In the genomic region with DNA sequence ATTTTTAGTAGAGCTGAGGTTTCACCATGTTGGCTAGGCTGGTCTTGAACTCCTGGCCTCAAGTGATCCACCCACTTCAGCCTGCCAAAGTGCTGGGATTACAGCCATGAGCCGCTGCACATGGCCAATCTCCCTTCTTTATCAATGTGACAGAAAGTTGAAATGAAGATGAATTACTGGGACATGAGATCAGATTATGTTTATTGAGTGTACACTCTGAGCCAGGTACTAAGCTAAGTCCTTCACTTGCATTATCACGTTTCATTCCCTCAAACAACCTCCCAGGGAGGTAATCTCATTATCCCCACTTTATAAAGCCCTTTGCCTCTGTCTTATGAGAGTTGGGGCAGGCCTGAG, we compare ENCODE assay signal across 16 cellular contexts. TPM values are rescaled to one million over a fixed set of nuclear protein-coding genes. Genes with fewer than 3 reads are reported as not detected.
DNase-seq lines count a peak whose midpoint lies in the region; ATAC-seq and TF ChIP-seq lines count a peak whose summit lies in the region.
"Had no signal": no experiment of that assay in that cellular context is flagged by ENCODE, and none has a peak within 500 bp of the region (broad histone marks: within the 10 kb centered on the region; RNA-seq: fewer than 3 reads in every experiment).

No MANE protein-coding gene starts in this region.

- peak overlapping the region; percentile 50 to 90 (median 84) for H3K27ac Mint-ChIP-seq in CD14-positive monocyte
- peak overlapping the region; percentile 84 for H3K27ac Mint-ChIP-seq in endothelial cell (ENCODE audit: unreplicated experiment)

- no peaks in the 10 kb centered on the region for H3K36me3 ChIP-seq in Peyer's patch
- H3K36me3 ChIP-seq in prostate gland = no peaks in the 10 kb centered on the region
- H3K36me3 ChIP-seq: adrenal gland, right atrium auricular region, suprapubic skin had no signal

- no peaks in the 10 kb centered on the region for H3K36me3 Mint-ChIP-seq in CD14-positive monocyte
- no peaks in the 10 kb centered on the region for H3K36me3 Mint-ChIP-seq in endothelial cell (ENCODE audit: low read depth, unreplicated experiment)

- H3K9me3 Mint-ChIP-seq in CD14-positive monocyte = no peaks in the 10 kb centered on the region
- H3K9me3 Mint-ChIP-seq in endothelial cell (ENCODE audit: unreplicated experiment) = no peaks in the 10 kb centered on the region

- H3K4me1 Mint-ChIP-seq in CD14-positive monocyte (peaks cover 70% of the 10 kb centered on the region), endothelial cell (ENCODE audit: unreplicated experiment) (peaks cover 56% of the 10 kb centered on the region)

- H3K4me3 Mint-ChIP-seq in CD14-positive monocyte = no peak overlapping the region
- peak overlapping the region; percentile 12 for H3K4me3 Mint-ChIP-seq in endothelial cell (ENCODE audit: unreplicated experiment)

- peaks cover 0 to 62% (median 18%) of the 10 kb centered on the region in 4 donors for H3K4me1 ChIP-seq in Peyer's patch
- H3K4me1 ChIP-seq in prostate gland (replicated peaks) = no peaks in the 10 kb centered on the region

- H3K27ac ChIP-seq in Peyer's patch = peak overlapping the region; percentile 34 to 81 (median 58)
- H3K27ac ChIP-seq in prostate gland = no peak overlapping the region
- H3K27ac ChIP-seq: adrenal gland, right atrium auricular region, suprapubic skin had no signal

- H3K9me3 ChIP-seq in Peyer's patch (no peaks in the 10 kb centered on the region), prostate gland (no peaks in the 10 kb centered on the region)
- H3K9me3 ChIP-seq: adrenal gland, right atrium auricular region, SK-N-SH, suprapubic skin had no signal

- TF ChIP-seq CTCF in CD14-positive monocyte (IDR thresholded peaks at IDR 0.05) = no peak
- TF ChIP-seq CTCF in Peyer's patch (IDR thresholded peaks at IDR 0.05) = no peak
- TF ChIP-seq CTCF in endothelial cell (IDR thresholded peaks at IDR 0.05; ENCODE audit: unreplicated experiment) = no peak
- TF ChIP-seq CTCF in prostate gland (IDR thresholded peaks at IDR 0.05) = no peak

- DNase-seq in CD14-positive monocyte (ENCODE audit: low spot score) = no peak
- no peak for DNase-seq in Peyer's patch
- DNase-seq in endothelial cell (ENCODE audit: low spot score) = no peak
- no peak for DNase-seq in NCI-H146 (lab: John Stamatoyannopoulos, UW)
- DNase-seq in prostate gland (ENCODE audit: low spot score) = no peak
- DNase-seq: activated CD4-positive, CD25-positive, alpha-beta regulatory T cell treated with anti-CD3 and anti-CD28 coated beads, Interleukin-2, amount 50 U/mL, for 72 hours; adrenal gland; NCI-H1092; NCI-H774; SK-N-SH had no signal

- H3K27me3 ChIP-seq in Peyer's patch (no peaks in the 10 kb centered on the region), prostate gland (replicated peaks; ENCODE audit: insufficient read depth) (no peaks in the 10 kb centered on the region)
- H3K27me3 ChIP-seq: adrenal gland, right atrium auricular region, suprapubic skin had no signal

- WGBS in prostate gland = 10% methylated on average over 2 of the region's 2 CpGs

- H3K27me3 Mint-ChIP-seq in CD14-positive monocyte (ENCODE audit: low read depth in 3 of 3) (peaks cover 0 to 8% (median 0%) of the 10 kb centered on the region in 3 donors), endothelial cell (ENCODE audit: unreplicated experiment) (peaks cover 6% of the 10 kb centered on the region)

- intact Hi-C loops in CD14-positive monocyte (cut with micrococcal nuclease) = loop anchor here in 1 of 2 donors (2.0 to 10.0 kb wide), 3 partner anchors 14 to 184 kb away; no protein-coding TSS in a partner anchor
- intact Hi-C loops in prostate gland (cut with DNase I) = loop anchor here (5.0 kb wide), 1 partner anchor 126 kb away; no protein-coding TSS in a partner anchor

- ATAC-seq in GM18505 (IDR thresholded peaks at IDR 0.05; ENCODE audit: unreplicated experiment) (no peak), HG02571 (IDR thresholded peaks at IDR 0.05; ENCODE audit: unreplicated experiment) (no peak), GM21360 (IDR thresholded peaks at IDR 0.05; ENCODE audit: unreplicated experiment) (no peak)

- H3K4me3 ChIP-seq in Peyer's patch (no peak overlapping the region), prostate gland (no peak overlapping the region)
- H3K4me3 ChIP-seq: adrenal gland, right atrium auricular region, suprapubic skin had no signal

- TF ChIP-seq POLR2A in GM18505 (IDR thresholded peaks at IDR 0.05; ENCODE audit: borderline replicate concordance, extremely low read depth, insufficient read depth, insufficient read length) (peak; percentile 37), Peyer's patch (IDR thresholded peaks at IDR 0.05) (no peak), prostate gland (IDR thresholded peaks at IDR 0.05) (no peak)

RNA-seq across cellular contexts. Expression of gene CHI3L2, which starts 6.3 kb away (rescaled TPM):
- 1 to 10 TPM; 1.4 to 9.9 TPM for polyA plus RNA-seq in CD14-positive monocyte
- total RNA-seq in Peyer's patch = 10 to 100 TPM in 1 of 4 donors, 1 to 10 TPM in 1, under 1 TPM in 1, not detected in 1; 0.67 to 14.0 (median 3.3) TPM
- total RNA-seq in endothelial cell (ENCODE audit: unreplicated experiment) = 1.3 TPM
- 10 to 100 TPM in 1 of 2 donors, under 1 TPM in 1; 0.82 to 10.6 TPM for total RNA-seq in prostate gland
- total RNA-seq: G401 had no signal

RNA-seq across cellular contexts. Expression of gene DENND2D, which starts 20.8 kb away (rescaled TPM):
- polyA plus RNA-seq in CD14-positive monocyte = 10 to 100 TPM; 22.4 to 24.0 TPM
- total RNA-seq in Peyer's patch (100 to 1,000 TPM in 1 of 4 donors, 10 to 100 TPM in 3; 71.3 to 220 (median 86.5) TPM), endothelial cell (ENCODE audit: unreplicated experiment) (3.6 TPM), prostate gland (10 to 100 TPM; 25.4 to 37.2 TPM)
- total RNA-seq: G401 had no signal

Comparison
In these comparisons a context has a peak if more than half of its experiments do, and no peak if none do; other contexts are left out.
1. H3K27ac ChIP-seq: peak in Peyer's patch (4 of 4); none in prostate gland (0 of 2).